8 cellular contexts compared by ENCODE assay signal in the genomic region with DNA sequence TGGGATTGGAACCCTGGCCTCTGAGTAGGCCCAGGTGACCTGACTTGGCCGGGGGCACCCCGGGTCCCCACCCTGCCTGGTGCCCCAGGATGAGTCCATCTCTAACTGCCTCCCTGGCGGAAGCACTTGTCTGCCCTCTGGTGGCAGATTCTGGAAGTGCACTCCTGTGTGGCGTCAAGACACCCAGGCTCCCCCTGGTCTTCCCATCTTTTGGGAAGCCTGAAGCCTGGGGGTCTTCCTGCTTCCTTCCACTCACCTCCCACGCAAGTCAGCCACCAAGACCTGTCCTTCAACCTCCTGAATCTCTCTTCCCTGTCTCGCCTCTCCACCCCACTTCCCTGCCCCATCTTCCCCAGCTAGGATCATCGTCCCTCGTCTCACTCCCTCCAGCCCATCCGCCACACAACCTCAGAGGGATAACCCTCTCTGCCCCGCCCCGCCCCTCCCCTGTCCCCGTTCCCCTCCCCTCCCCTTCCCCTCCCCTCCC. TPM values are rescaled to one million over a fixed set of nuclear protein-coding genes. Genes with fewer than 3 reads are reported as not detected.
DNase-seq lines count a peak whose midpoint lies in the region; ATAC-seq and TF ChIP-seq lines count a peak whose summit lies in the region.

No MANE protein-coding gene starts in this region.

- H3K36me3 Mint-ChIP-seq in activated B cell treated with CpG ODN at 0.5 μM for 24 hours (ENCODE audit: low read depth), result peaks cover 9% of the 10 kb centered on the region

- peak; percentile 99 for ATAC-seq in activated B cell treated with CpG ODN at 0.5 μM for 24 hours (ENCODE audit: low read depth)
- no peak for ATAC-seq in HG03045 (IDR thresholded peaks at IDR 0.05; ENCODE audit: unreplicated experiment)

- no peak overlapping the region for H3K27ac ChIP-seq in caudate nucleus (ENCODE audit: low read depth, low read length)

- CTCF ChIA-PET in activated B cell treated with CpG ODN at 0.5 μM for 24 hours (lab: Charles Lee), result interaction anchor here (0.6 to 4.4 kb wide), 9 partner anchors 10 to 159 kb away, joined by 3 to 66 read pairs (median 4); a partner anchor contains a TSS

- intact Hi-C loops in activated B cell treated with CpG ODN at 0.5 μM for 24 hours (cut with micrococcal nuclease), result loop anchor here (1.0 to 10.0 kb wide), 4 partner anchors 16 to 1177 kb away; a partner anchor contains a TSS

- no peak overlapping the region for H3K4me3 Mint-ChIP-seq in activated B cell treated with CpG ODN at 0.5 μM for 24 hours

- peaks cover 29% of the 10 kb centered on the region for H3K4me1 Mint-ChIP-seq in activated B cell treated with CpG ODN at 0.5 μM for 24 hours

- peak overlapping the region; percentile 41 for H3K27ac Mint-ChIP-seq in activated B cell treated with CpG ODN at 0.5 μM for 24 hours

- H3K27me3 Mint-ChIP-seq in activated B cell treated with CpG ODN at 0.5 μM for 24 hours, result no peaks in the 10 kb centered on the region

- POLR2A ChIA-PET in activated B cell treated with CpG ODN at 0.5 μM for 24 hours (lab: Charles Lee), result interaction anchor here (0.7 to 2.1 kb wide), 6 partner anchors 65 to 130 kb away, joined by 3 to 18 read pairs (median 12); a partner anchor contains a TSS

- TF ChIP-seq CTCF in activated B cell treated with CpG ODN at 0.5 μM for 24 hours (IDR thresholded peaks at IDR 0.05), result peak; percentile 92

- H3K9me3 Mint-ChIP-seq in activated B cell treated with CpG ODN at 0.5 μM for 24 hours, result no peaks in the 10 kb centered on the region

- DNase-seq in SIG-M5 treated with dmso at 0.1 percent for 504 hours (lab: John Stamatoyannopoulos, UW; ENCODE audit: unreplicated experiment), result peak; percentile 35
- no peak for DNase-seq in SIG-M5 (lab: John Stamatoyannopoulos, UW)
- DNase-seq in NCI-H2029 (lab: John Stamatoyannopoulos, UW), result peak; percentile 47
- peak; percentile 86 for DNase-seq in activated B cell treated with CpG ODN at 0.5 μM for 24 hours
- peak in 55 of 61 donors; percentile 3 to 76 (median 49) for DNase-seq in caudate nucleus (lab: John Stamatoyannopoulos, UW)
- peak; percentile 38 for DNase-seq in kidney glomerular epithelial cell (lab: John Stamatoyannopoulos, UW)
- peak; percentile 81 for DNase-seq in stimulated activated CD4-positive, alpha-beta T cell treated with anti-CD3 and anti-CD28 coated beads, Interleukin-2, amount 100 ng/mL, for 4 hours (ENCODE audit: low read depth)

RNA-seq across cellular contexts. Expression of a gene that starts 7.4 kb away (rescaled TPM):
- total RNA-seq in activated B cell treated with CpG ODN at 0.5 μM for 24 hours, result 96.7 and 102 TPM in 2 replicates

RNA-seq across cellular contexts. Expression of a gene that starts 23.5 kb away (rescaled TPM):
- 0.64 and 1.1 TPM in 2 replicates for total RNA-seq in activated B cell treated with CpG ODN at 0.5 μM for 24 hours

RNA-seq across cellular contexts. Expression of a gene that starts 42.3 kb away (rescaled TPM):
- total RNA-seq in activated B cell treated with CpG ODN at 0.5 μM for 24 hours, result 1.4 and 1.8 TPM in 2 replicates
